In the genomic region with DNA sequence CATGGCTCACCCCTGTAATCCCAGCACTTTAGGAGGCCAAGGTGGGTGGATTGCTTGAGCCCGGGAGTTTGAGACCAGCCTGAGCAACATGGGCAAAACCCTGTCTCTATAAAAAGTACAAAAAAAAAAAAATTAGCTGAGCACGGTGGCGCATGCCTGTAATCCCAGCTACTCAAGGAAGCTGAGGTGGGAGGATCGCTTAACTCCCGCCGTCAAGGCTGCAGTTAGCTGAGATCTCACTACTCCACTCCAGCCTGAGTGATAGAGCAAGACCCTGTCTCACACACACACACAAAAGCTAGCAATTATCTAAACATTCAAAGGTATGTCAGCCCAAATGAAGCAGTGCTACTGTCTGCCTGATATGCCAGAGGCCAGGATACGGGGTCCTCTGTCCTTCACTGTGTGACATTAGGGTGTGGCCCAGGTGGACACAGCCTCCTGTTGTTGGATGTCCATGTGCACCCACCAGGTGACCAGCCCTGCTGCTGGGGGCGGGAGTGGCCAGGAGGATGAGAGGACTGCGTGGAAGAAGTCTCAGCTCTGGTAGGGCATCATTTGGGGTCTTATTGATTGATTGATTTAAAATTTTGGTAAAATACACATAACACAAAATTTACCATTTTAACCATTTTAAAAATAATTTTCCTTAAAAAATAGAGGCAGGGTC, we compare ENCODE assay signal across 25 cellular contexts. TPM values are rescaled to one million over a fixed set of nuclear protein-coding genes. Genes with fewer than 3 reads are reported as not detected.
A peak's percentile ranks its signal among the peaks of the same experiment; 100 is the strongest.
DNase-seq lines count a peak whose midpoint lies in the region; ATAC-seq and TF ChIP-seq lines count a peak whose summit lies in the region.
"Had no signal": no experiment of that assay in that cellular context is flagged by ENCODE, and none has a peak within 500 bp of the region (broad histone marks: within the 10 kb centered on the region; RNA-seq: fewer than 3 reads in every experiment).

No MANE protein-coding gene starts in this region.

- peaks cover 0 to 35% (median 4%) of the 10 kb centered on the region in 6 donors for H3K36me3 ChIP-seq in spleen
- no peaks in the 10 kb centered on the region for H3K36me3 ChIP-seq in MM.1S (replicated peaks; ENCODE audit: insufficient read depth, low read length)
- H3K36me3 ChIP-seq: breast epithelium, esophagus squamous epithelium, gastrocnemius medialis, neural progenitor cell, thoracic aorta had no signal

- peaks cover 35% of the 10 kb centered on the region for H3K4me1 Mint-ChIP-seq in activated naive CD4-positive, alpha-beta T cell treated with anti-CD3 and anti-CD28 coated beads for 36 hours (ENCODE audit: low read depth)
- peaks cover 25% of the 10 kb centered on the region for H3K4me1 Mint-ChIP-seq in activated T-helper 2 cell treated with anti-CD3 and anti-CD28 coated beads, Interferon-gamma antibody, Interleukin-2, Interleukin-4, amounts not matched to agents 10 μg/mL and 5 μg/mL and 100 μg/mL, durations not matched to agents 14 hours and 24 hours and 36 hours (ENCODE audit: low read depth)
- H3K4me1 Mint-ChIP-seq: endodermal cell had no signal

- WGBS in spleen, 5 donors = 76 to 80% (median 79%) methylated on average over 9 of the region's 9 CpGs

- H4K20me1 ChIP-seq in MM.1S (ENCODE audit: insufficient read depth, low read length) = no peaks in the 10 kb centered on the region

- H3K27ac ChIP-seq in spleen = no peak overlapping the region
- H3K27ac ChIP-seq in MM.1S (ENCODE audit: low read length) = no peak overlapping the region
- H3K27ac ChIP-seq: breast epithelium, esophagus squamous epithelium, gastrocnemius medialis, neural progenitor cell, psoas muscle, thoracic aorta had no signal

- H3K4me3 ChIP-seq in spleen (no peak overlapping the region), MM.1S (ENCODE audit: low read length) (no peak overlapping the region)
- H3K4me3 ChIP-seq: breast epithelium, esophagus squamous epithelium, gastrocnemius medialis, neural progenitor cell, psoas muscle, thoracic aorta had no signal

- no peak overlapping the region for H3K4me3 Mint-ChIP-seq in activated naive CD4-positive, alpha-beta T cell treated with anti-CD3 and anti-CD28 coated beads for 36 hours
- H3K4me3 Mint-ChIP-seq in activated T-helper 2 cell treated with anti-CD3 and anti-CD28 coated beads, Interferon-gamma antibody, Interleukin-2, Interleukin-4, amounts not matched to agents 10 μg/mL and 5 μg/mL and 100 μg/mL, durations not matched to agents 14 hours and 24 hours and 36 hours (ENCODE audit: low read depth) = peak overlapping the region; percentile 17
- H3K4me3 Mint-ChIP-seq: endodermal cell; neural progenitor cell; stimulated activated memory B cell treated with anti-CD40 and anti-IgM and Interleukin-4, amounts not matched to agents 10 μg/mL and 1 μg/mL and 100 μg/mL, for 72 hours had no signal

- H3K4me1 ChIP-seq in spleen (peaks cover 8 to 60% (median 30%) of the 10 kb centered on the region in 6 donors), MM.1S (ENCODE audit: low read length) (peaks cover 3% of the 10 kb centered on the region)
- H3K4me1 ChIP-seq: breast epithelium, gastrocnemius medialis, neural progenitor cell, psoas muscle had no signal

- CTCF ChIA-PET in activated naive CD4-positive, alpha-beta T cell treated with anti-CD3 and anti-CD28 coated beads for 36 hours (lab: Charles Lee) = no interaction called here

- TF ChIP-seq CTCF in spleen (IDR thresholded peaks at IDR 0.05 in 8 of 11, conservative IDR thresholded peaks at IDR 0.05 in 3 of 11) = no peak
- no peak for TF ChIP-seq CTCF in MM.1S (IDR thresholded peaks at IDR 0.05; ENCODE audit: low read length)

- peaks cover 0 to 6% (median 0%) of the 10 kb centered on the region in 7 donors for H3K27me3 ChIP-seq in spleen (replicated peaks in 1 of 7)
- no peaks in the 10 kb centered on the region for H3K27me3 ChIP-seq in MM.1S (replicated peaks; ENCODE audit: insufficient read depth, low read length)
- H3K27me3 ChIP-seq: breast epithelium, neural progenitor cell had no signal

- H3K9me2 ChIP-seq in MM.1S (replicated peaks; ENCODE audit: insufficient read depth, low read length) = no peaks in the 10 kb centered on the region

- no peak overlapping the region for H3K9ac ChIP-seq in MM.1S (ENCODE audit: low read length)
- H3K9ac ChIP-seq: neural progenitor cell had no signal

- TF ChIP-seq POLR2A in spleen (IDR thresholded peaks at IDR 0.05) = no peak

- intact Hi-C loops in activated naive CD4-positive, alpha-beta T cell treated with anti-CD3 and anti-CD28 coated beads for 36 hours (cut with micrococcal nuclease) = no loop called here
- intact Hi-C loops in activated T-helper 2 cell treated with anti-CD3 and anti-CD28 coated beads, Interferon-gamma antibody, Interleukin-2, Interleukin-4, amounts not matched to agents 10 μg/mL and 5 μg/mL and 100 μg/mL, durations not matched to agents 14 hours and 24 hours and 36 hours (cut with micrococcal nuclease) = no loop called here
- intact Hi-C loops in spleen (cut with DNase I; ENCODE audit: low total_unique reads) = no loop called here

- no peaks in the 10 kb centered on the region for H3F3A ChIP-seq in MM.1S (ENCODE audit: insufficient read depth, low read length)

- no peak for ATAC-seq in HG03159 (IDR thresholded peaks at IDR 0.05; ENCODE audit: unreplicated experiment)
- ATAC-seq: gastrocnemius medialis; PC-3; psoas muscle; stimulated activated memory B cell treated with anti-CD40 and anti-IgM and Interleukin-4, amounts not matched to agents 10 μg/mL and 1 μg/mL and 100 μg/mL, for 72 hours had no signal

- peaks cover 15% of the 10 kb centered on the region for H3K36me3 Mint-ChIP-seq in activated naive CD4-positive, alpha-beta T cell treated with anti-CD3 and anti-CD28 coated beads for 36 hours (ENCODE audit: low read depth)
- H3K36me3 Mint-ChIP-seq in activated T-helper 2 cell treated with anti-CD3 and anti-CD28 coated beads, Interferon-gamma antibody, Interleukin-2, Interleukin-4, amounts not matched to agents 10 μg/mL and 5 μg/mL and 100 μg/mL, durations not matched to agents 14 hours and 24 hours and 36 hours (ENCODE audit: low read depth) = peaks cover 55% of the 10 kb centered on the region
- H3K36me3 Mint-ChIP-seq: neural progenitor cell had no signal

- no peak overlapping the region for H2AFZ ChIP-seq in MM.1S (ENCODE audit: low read length)
- H2AFZ ChIP-seq: neural progenitor cell had no signal

- H3K27ac Mint-ChIP-seq in activated naive CD4-positive, alpha-beta T cell treated with anti-CD3 and anti-CD28 coated beads for 36 hours = peak overlapping the region; percentile 41
- H3K27ac Mint-ChIP-seq in activated T-helper 2 cell treated with anti-CD3 and anti-CD28 coated beads, Interferon-gamma antibody, Interleukin-2, Interleukin-4, amounts not matched to agents 10 μg/mL and 5 μg/mL and 100 μg/mL, durations not matched to agents 14 hours and 24 hours and 36 hours = no peak overlapping the region
- H3K27ac Mint-ChIP-seq: endodermal cell; neural progenitor cell; stimulated activated memory B cell treated with anti-CD40 and anti-IgM and Interleukin-4, amounts not matched to agents 10 μg/mL and 1 μg/mL and 100 μg/mL, for 72 hours had no signal

- no peak for DNase-seq in activated naive CD4-positive, alpha-beta T cell treated with anti-CD3 and anti-CD28 coated beads for 36 hours
- no peak for DNase-seq in activated naive CD4-positive, alpha-beta T cell treated with anti-CD3 and anti-CD28 coated beads, Interleukin-2, amount 50 U/mL, for 16 hours
- DNase-seq in MV-4-11 (lab: John Stamatoyannopoulos, UW) = peak; percentile 3
- DNase-seq in activated T-helper 2 cell treated with anti-CD3 and anti-CD28 coated beads, Interferon-gamma antibody, Interleukin-2, Interleukin-4, amounts not matched to agents 10 μg/mL and 5 μg/mL and 100 μg/mL, durations not matched to agents 14 hours and 24 hours and 36 hours (ENCODE audit: low spot score) = no peak
- peak; percentile 56 for DNase-seq in spleen
- DNase-seq in MM.1S = no peak
- DNase-seq: activated CD4-positive, alpha-beta T cell treated with anti-CD3 and anti-CD28 coated beads, Interleukin-2, amount 50 U/mL, for 48 hours; amniotic stem cell; DMS79 treated with DMSO at 0.1 percent for 48 hours; endodermal cell; esophagus squamous epithelium; gastrocnemius medialis; H7; hippocampal formation; NCI-H187; NCI-H446; PC-3; SHP77; stimulated activated CD4-positive, alpha-beta T cell treated with anti-CD3 and anti-CD28 coated beads, Interleukin-1b, Interleukin-23, amount 100 ng/mL, for 48 hours had no signal

- H3K9me3 ChIP-seq in spleen (peaks cover 3 to 20% (median 15%) of the 10 kb centered on the region in 8 donors), MM.1S (replicated peaks; ENCODE audit: insufficient read depth, low read length) (no peaks in the 10 kb centered on the region)
- H3K9me3 ChIP-seq: gastrocnemius medialis, psoas muscle had no signal

- H3K4me2 ChIP-seq in MM.1S (ENCODE audit: low read depth, low read length) = no peak overlapping the region
- H3K4me2 ChIP-seq: neural progenitor cell had no signal

- H3K79me2 ChIP-seq in MM.1S (ENCODE audit: low read length) = no peaks in the 10 kb centered on the region

- H3K9me3 Mint-ChIP-seq in activated naive CD4-positive, alpha-beta T cell treated with anti-CD3 and anti-CD28 coated beads for 36 hours = peaks cover 8% of the 10 kb centered on the region
- H3K9me3 Mint-ChIP-seq in activated T-helper 2 cell treated with anti-CD3 and anti-CD28 coated beads, Interferon-gamma antibody, Interleukin-2, Interleukin-4, amounts not matched to agents 10 μg/mL and 5 μg/mL and 100 μg/mL, durations not matched to agents 14 hours and 24 hours and 36 hours = peaks cover 18% of the 10 kb centered on the region

- no peaks in the 10 kb centered on the region for H3K27me3 Mint-ChIP-seq in activated naive CD4-positive, alpha-beta T cell treated with anti-CD3 and anti-CD28 coated beads for 36 hours (ENCODE audit: low read depth)
- no peaks in the 10 kb centered on the region for H3K27me3 Mint-ChIP-seq in activated T-helper 2 cell treated with anti-CD3 and anti-CD28 coated beads, Interferon-gamma antibody, Interleukin-2, Interleukin-4, amounts not matched to agents 10 μg/mL and 5 μg/mL and 100 μg/mL, durations not matched to agents 14 hours and 24 hours and 36 hours (ENCODE audit: low read depth)
- H3K27me3 Mint-ChIP-seq: stimulated activated memory B cell treated with anti-CD40 and anti-IgM and Interleukin-4, amounts not matched to agents 10 μg/mL and 1 μg/mL and 100 μg/mL, for 72 hours had no signal

RNA-seq across cellular contexts. Expression of gene NLRC3, which starts 3.9 kb away (rescaled TPM):
- total RNA-seq in activated naive CD4-positive, alpha-beta T cell treated with anti-CD3 and anti-CD28 coated beads for 36 hours = 10 to 100 TPM; 14.4 TPM
- total RNA-seq in activated T-helper 2 cell treated with anti-CD3 and anti-CD28 coated beads, Interferon-gamma antibody, Interleukin-2, Interleukin-4, amounts not matched to agents 10 μg/mL and 5 μg/mL and 100 μg/mL, durations not matched to agents 14 hours and 24 hours and 36 hours = 28.8 and 29.6 TPM in 2 replicates
- 10 to 100 TPM; 21.2 to 34.0 (median 27.4) TPM for total RNA-seq in spleen
- polyA plus RNA-seq in spleen = 10 to 100 TPM in 2 of 3 donors, 1 to 10 TPM in 1; 8.6 to 15.2 (median 14.4) TPM
- total RNA-seq: PC-3 had no signal

RNA-seq across cellular contexts. Expression of gene SLX4, which starts 38.1 kb away (rescaled TPM):
- 10 to 100 TPM; 14.0 to 14.1 TPM for total RNA-seq in activated naive CD4-positive, alpha-beta T cell treated with anti-CD3 and anti-CD28 coated beads for 36 hours
- total RNA-seq in activated T-helper 2 cell treated with anti-CD3 and anti-CD28 coated beads, Interferon-gamma antibody, Interleukin-2, Interleukin-4, amounts not matched to agents 10 μg/mL and 5 μg/mL and 100 μg/mL, durations not matched to agents 14 hours and 24 hours and 36 hours = 11.8 and 12.2 TPM in 2 replicates
- total RNA-seq in spleen = 1 to 10 TPM; 5.9 to 8.8 (median 7.3) TPM
- polyA plus RNA-seq in spleen = 1 to 10 TPM; 1.8 to 4.0 (median 2.4) TPM

Comparison
In these comparisons a context has a peak if more than half of its experiments do, and no peak if none do; other contexts are left out.
1. DNase-seq: peak in MV-4-11 (single experiment) and spleen (single experiment); none in activated naive CD4-positive, alpha-beta T cell treated with anti-CD3 and anti-CD28 coated beads for 36 hours (single experiment), activated naive CD4-positive, alpha-beta T cell treated with anti-CD3 and anti-CD28 coated beads, Interleukin-2, amount 50 U/mL, for 16 hours (single experiment), activated T-helper 2 cell treated with anti-CD3 and anti-CD28 coated beads, Interferon-gamma antibody, Interleukin-2, Interleukin-4, amounts not matched to agents 10 μg/mL and 5 μg/mL and 100 μg/mL, durations not matched to agents 14 hours and 24 hours and 36 hours (single experiment) and MM.1S (single experiment).